19 cellular contexts compared by ENCODE assay signal in genomic region chr15:61682891-61683500, GRCh38.
DNase-seq lines count a peak whose midpoint lies in the region; ATAC-seq, FAIRE-seq and TF ChIP-seq lines count a peak whose summit lies in the region.
"Had no signal": no experiment of that assay in that cellular context is flagged by ENCODE, and none has a peak within 500 bp of the region (broad histone marks: within the 10 kb centered on the region; RNA-seq: fewer than 3 reads in every experiment).

No MANE protein-coding gene starts in this region.

- TF ChIP-seq CTCF in H1 (IDR thresholded peaks at IDR 0.05; ENCODE audit: control extremely low read depth in 1 of 3, insufficient read depth in 1 of 3, low read depth in 1 of 3, low read length in 3 of 3) (no peak), pancreas (IDR thresholded peaks at IDR 0.05) (no peak)

- H3K27ac ChIP-seq in H1 (ENCODE audit: low read depth, low read length) (no peak overlapping the region), pancreas (no peak overlapping the region)
- H3K27ac ChIP-seq: SJCRH30 had no signal

- POLR2A ChIA-PET in H1 (lab: Charles Lee; ENCODE audit: partially characterized antibody), result no interaction called here

- CTCF ChIA-PET in H1 (lab: Charles Lee; ENCODE audit: partially characterized antibody), result interaction anchor here (1.0 kb wide), 1 partner anchor 14 kb away, joined by 3 read pairs; no protein-coding TSS in a partner anchor

- TF ChIP-seq RAD21 in H1 (IDR thresholded peaks at IDR 0.05 in 1 of 2, conservative IDR thresholded peaks at IDR 0.05 in 1 of 2; ENCODE audit: low read depth in 2 of 2, low read length in 2 of 2), result no peak

- H3K4me2 ChIP-seq in H1 (ENCODE audit: insufficient read depth in 1 of 2, low read depth in 2 of 2, low read length in 2 of 2), result no peak overlapping the region

- H3K4ac ChIP-seq in H1 (replicated peaks; ENCODE audit: insufficient read length, low read depth, low read length), result no peak overlapping the region

- no peak for TF ChIP-seq EP300 in H1 (IDR thresholded peaks at IDR 0.05; ENCODE audit: borderline replicate concordance in 1 of 2, low read depth in 2 of 2, low read length in 2 of 2)

- H3K4me1 ChIP-seq in H1 (replicated peaks in 1 of 4; ENCODE audit: control insufficient read depth in 3 of 4, insufficient read depth in 4 of 4, low read length in 3 of 4), result peaks cover 1 to 7% (median 5%) of the 10 kb centered on the region in 4 experiments; a peak in 4 of 7 replicates
- H3K4me1 ChIP-seq in pancreas, result no peaks in the 10 kb centered on the region
- H3K4me1 ChIP-seq: BE2C had no signal

- peak; percentile 86 for DNase-seq in DMS53 (lab: John Stamatoyannopoulos, UW)
- peak; percentile 59 for DNase-seq in NCI-H2029 (lab: John Stamatoyannopoulos, UW)
- no peak for DNase-seq in H1 (ENCODE audit: low read depth in 1 of 2, low spot score in 2 of 2)
- DNase-seq in pancreas, result peak in 2 of 6 donors; percentile 9 to 11
- DNase-seq in NCI-H2227 treated with DMSO at 0.1 percent for 48 hours (lab: John Stamatoyannopoulos, UW), result no peak
- DNase-seq in activated CD4-positive, CD25-positive, alpha-beta regulatory T cell treated with anti-CD3 and anti-CD28 coated beads, Interleukin-2, amount 50 U/mL, for 72 hours, result no peak
- no peak for DNase-seq in T-helper 2 cell
- DNase-seq: BE2C; CD4-positive, CD25-positive, alpha-beta regulatory T cell; DND-41; H9; MV-4-11; NCI-H1105 treated with DMSO at 0.1 percent for 48 hours; NCI-H2081 treated with DMSO at 0.1 percent for 48 hours; NCI-H2171 treated with DMSO at 0.1 percent for 48 hours; NCI-H748 treated with DMSO at 0.1 percent for 48 hours; SJCRH30 had no signal

- H3K9me3 ChIP-seq in H1 (ENCODE audit: insufficient read depth in 2 of 2, low read depth in 1 of 2, low read length in 1 of 2), result no peaks in the 10 kb centered on the region
- no peaks in the 10 kb centered on the region for H3K9me3 ChIP-seq in pancreas
- H3K9me3 ChIP-seq: BE2C, SJCRH30 had no signal

- FAIRE-seq in H1 (lab: Jason Lieb, UNC), result no peak
- FAIRE-seq in pancreas (lab: Jason Lieb, UNC), result no peak
- FAIRE-seq: GM12878, RCC 7860 had no signal

- no peaks in the 10 kb centered on the region for H4K20me1 ChIP-seq in H1 (replicated peaks in 1 of 2; ENCODE audit: control insufficient read depth in 1 of 2, insufficient read depth in 2 of 2, low read length in 2 of 2)

- H3K4me3 ChIP-seq in H1 (ENCODE audit: extremely low read depth in 1 of 4, insufficient read depth in 2 of 4, low read depth in 3 of 4, low read length in 4 of 4) (no peak overlapping the region), pancreas (no peak overlapping the region)
- H3K4me3 ChIP-seq: GM12878, SJCRH30 had no signal

- H2BK20ac ChIP-seq in H1 (ENCODE audit: low read length), result no peak overlapping the region

- no peak overlapping the region for H2BK5ac ChIP-seq in H1 (ENCODE audit: low read depth, low read length)

- no peak overlapping the region for H3K56ac ChIP-seq in H1 (replicated peaks; ENCODE audit: insufficient read length, low read depth, low read length)

- H3K23ac ChIP-seq in H1 (ENCODE audit: insufficient read length), result no peak overlapping the region

- H3K23me2 ChIP-seq in H1 (ENCODE audit: low read depth, low read length), result no peaks in the 10 kb centered on the region

- H4K5ac ChIP-seq in H1 (ENCODE audit: insufficient read length, low read depth, low read length), result no peak overlapping the region

- 63% methylated on average over 2 of the region's 2 CpGs; no CpG with 5 or more reads in 1 of the 2 experiments for WGBS in H1 (ENCODE audit: extremely low coverage in 1 of 2, insufficient coverage in 1 of 2, insufficient read length in 1 of 2, insufficient replicate concordance in 2 of 2, low coverage in 1 of 2, low lambda C conversion rate in 2 of 2, missing lambda C conversion rate in 1 of 2), 2 experiments
- WGBS in pancreas, 2 donors, result 25 to 31% methylated on average over 2 of the region's 2 CpGs

- TF ChIP-seq POLR2A in H1 (IDR thresholded peaks at IDR 0.05; ENCODE audit: control extremely low read depth in 1 of 2, low read depth in 2 of 2, low read length in 2 of 2), result no peak

- ATAC-seq in pancreas, result peak in 3 of 4 donors; percentile 56 to 90 (median 79)
- ATAC-seq: GM12878 had no signal

- intact Hi-C loops in pancreas (cut with DNase I), result no loop called here

- H3K14ac ChIP-seq in H1 (ENCODE audit: insufficient read length), result no peak overlapping the region

- H2AFZ ChIP-seq in H1 (ENCODE audit: low read length), result no peak overlapping the region

- H3K79me1 ChIP-seq in H1 (ENCODE audit: low read depth, low read length), result no peaks in the 10 kb centered on the region

- H3K36me3 ChIP-seq in H1 (ENCODE audit: control insufficient read depth in 2 of 4, insufficient read depth in 4 of 4, low read length in 3 of 4) (no peaks in the 10 kb centered on the region), pancreas (no peaks in the 10 kb centered on the region)
- H3K36me3 ChIP-seq: BE2C, SJCRH30 had no signal

- peak overlapping the region; percentile 71; the same call in 1 of the 2 replicates for H2BK12ac ChIP-seq in H1 (ENCODE audit: low read depth, low read length)

- H4K91ac ChIP-seq in H1 (replicated peaks; ENCODE audit: insufficient read length, low read length), result no peak overlapping the region

- H4K8ac ChIP-seq in H1 (ENCODE audit: extremely low read depth, insufficient read depth, low read length), result no peak overlapping the region

- H3K18ac ChIP-seq in H1 (ENCODE audit: extremely low read depth, low read length), result no peak overlapping the region

- H2AK5ac ChIP-seq in H1 (ENCODE audit: low read depth, low read length), result no peak overlapping the region

- H2BK120ac ChIP-seq in H1 (replicated peaks; ENCODE audit: low read depth, low read length), result no peak overlapping the region

- H2BK15ac ChIP-seq in H1 (ENCODE audit: low read length), result peak overlapping the region; percentile 33; the same call in 1 of the 2 replicates

- no peaks in the 10 kb centered on the region for H3K79me2 ChIP-seq in H1 (ENCODE audit: control insufficient read depth in 1 of 2, insufficient read depth in 2 of 2, low read length in 2 of 2)

- no peak overlapping the region for H3K9ac ChIP-seq in H1 (replicated peaks in 1 of 4; ENCODE audit: extremely low read depth in 1 of 4, low read depth in 3 of 4, low read length in 3 of 4)

- H3K27me3 ChIP-seq in H1 (replicated peaks in 1 of 4; ENCODE audit: control insufficient read depth in 3 of 4, extremely low read depth in 1 of 4, insufficient read depth in 3 of 4, low read length in 3 of 4) (no peaks in the 10 kb centered on the region), pancreas (no peaks in the 10 kb centered on the region)
- H3K27me3 ChIP-seq: BE2C, SJCRH30 had no signal

TF ChIP-seq in H1, 55 proteins besides CTCF, POLR2A, EP300 and RAD21:
- TF ChIP-seq SIN3A (conservative IDR thresholded peaks at IDR 0.05 in 1 of 2, IDR thresholded peaks at IDR 0.05 in 1 of 2; ENCODE audit: low read depth in 1 of 2, low read length in 2 of 2) (no peak), POU5F1 (IDR thresholded peaks at IDR 0.05; ENCODE audit: low read depth, low read length) (no peak), JUN (IDR thresholded peaks at IDR 0.05; ENCODE audit: low read depth, low read length) (no peak), BACH1 (IDR thresholded peaks at IDR 0.05; ENCODE audit: low read length) (no peak), TBP (IDR thresholded peaks at IDR 0.05; ENCODE audit: low read depth, low read length) (no peak), POLR2AphosphoS5 (IDR thresholded peaks at IDR 0.05; ENCODE audit: low read depth, low read length) (no peak), TAF7 (optimal IDR thresholded peaks at IDR 0.05; ENCODE audit: borderline replicate concordance, low read depth, low read length) (no peak), BCL11A (IDR thresholded peaks at IDR 0.05; ENCODE audit: low read depth in 2 of 2, low read length in 2 of 2) (no peak), SIRT6 (IDR thresholded peaks at IDR 0.05; ENCODE audit: low read length) (no peak), CBX8 (IDR thresholded peaks at IDR 0.05; ENCODE audit: borderline replicate concordance, low read depth, low read length) (no peak), SRF (IDR thresholded peaks at IDR 0.05; ENCODE audit: low read depth, low read length) (no peak)

Comparison
In these comparisons a context has a peak if more than half of its experiments do, and no peak if none do; other contexts are left out.
1. DNase-seq: peak in DMS53 (single experiment) and NCI-H2029 (single experiment); none in H1 (0 of 2), NCI-H2227 treated with DMSO at 0.1 percent for 48 hours (single experiment), activated CD4-positive, CD25-positive, alpha-beta regulatory T cell treated with anti-CD3 and anti-CD28 coated beads, Interleukin-2, amount 50 U/mL, for 72 hours (single experiment) and T-helper 2 cell (0 of 5).